Comparison of ENCODE assay signal across 1 cellular context in the genomic region with DNA sequence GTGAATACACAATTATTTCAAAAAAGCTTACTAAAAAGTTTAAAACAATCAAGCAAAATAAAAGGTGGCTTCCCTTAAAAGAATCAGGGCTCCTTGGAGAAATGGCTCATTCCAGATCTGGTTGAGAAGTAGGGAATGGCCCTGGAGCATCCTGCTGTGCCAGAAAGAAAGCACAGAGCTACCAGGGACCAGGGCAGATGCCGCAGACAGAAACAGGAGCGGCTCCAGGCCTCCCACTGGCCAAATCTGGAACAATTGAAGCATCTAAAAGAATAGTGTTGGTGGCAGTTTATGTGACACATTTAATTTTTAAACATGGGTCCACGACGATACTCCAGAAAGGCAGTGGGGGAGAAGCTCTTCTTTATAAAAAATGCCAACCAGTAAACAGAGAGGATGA.
TF ChIP-seq lines count a peak whose summit lies in the region.

No MANE protein-coding gene starts in this region.

TF ChIP-seq in GM23338, 12 proteins besides CTCF, POLR2A, EP300 and RAD21 (continued from another document):
- TF ChIP-seq, protein P1, sequence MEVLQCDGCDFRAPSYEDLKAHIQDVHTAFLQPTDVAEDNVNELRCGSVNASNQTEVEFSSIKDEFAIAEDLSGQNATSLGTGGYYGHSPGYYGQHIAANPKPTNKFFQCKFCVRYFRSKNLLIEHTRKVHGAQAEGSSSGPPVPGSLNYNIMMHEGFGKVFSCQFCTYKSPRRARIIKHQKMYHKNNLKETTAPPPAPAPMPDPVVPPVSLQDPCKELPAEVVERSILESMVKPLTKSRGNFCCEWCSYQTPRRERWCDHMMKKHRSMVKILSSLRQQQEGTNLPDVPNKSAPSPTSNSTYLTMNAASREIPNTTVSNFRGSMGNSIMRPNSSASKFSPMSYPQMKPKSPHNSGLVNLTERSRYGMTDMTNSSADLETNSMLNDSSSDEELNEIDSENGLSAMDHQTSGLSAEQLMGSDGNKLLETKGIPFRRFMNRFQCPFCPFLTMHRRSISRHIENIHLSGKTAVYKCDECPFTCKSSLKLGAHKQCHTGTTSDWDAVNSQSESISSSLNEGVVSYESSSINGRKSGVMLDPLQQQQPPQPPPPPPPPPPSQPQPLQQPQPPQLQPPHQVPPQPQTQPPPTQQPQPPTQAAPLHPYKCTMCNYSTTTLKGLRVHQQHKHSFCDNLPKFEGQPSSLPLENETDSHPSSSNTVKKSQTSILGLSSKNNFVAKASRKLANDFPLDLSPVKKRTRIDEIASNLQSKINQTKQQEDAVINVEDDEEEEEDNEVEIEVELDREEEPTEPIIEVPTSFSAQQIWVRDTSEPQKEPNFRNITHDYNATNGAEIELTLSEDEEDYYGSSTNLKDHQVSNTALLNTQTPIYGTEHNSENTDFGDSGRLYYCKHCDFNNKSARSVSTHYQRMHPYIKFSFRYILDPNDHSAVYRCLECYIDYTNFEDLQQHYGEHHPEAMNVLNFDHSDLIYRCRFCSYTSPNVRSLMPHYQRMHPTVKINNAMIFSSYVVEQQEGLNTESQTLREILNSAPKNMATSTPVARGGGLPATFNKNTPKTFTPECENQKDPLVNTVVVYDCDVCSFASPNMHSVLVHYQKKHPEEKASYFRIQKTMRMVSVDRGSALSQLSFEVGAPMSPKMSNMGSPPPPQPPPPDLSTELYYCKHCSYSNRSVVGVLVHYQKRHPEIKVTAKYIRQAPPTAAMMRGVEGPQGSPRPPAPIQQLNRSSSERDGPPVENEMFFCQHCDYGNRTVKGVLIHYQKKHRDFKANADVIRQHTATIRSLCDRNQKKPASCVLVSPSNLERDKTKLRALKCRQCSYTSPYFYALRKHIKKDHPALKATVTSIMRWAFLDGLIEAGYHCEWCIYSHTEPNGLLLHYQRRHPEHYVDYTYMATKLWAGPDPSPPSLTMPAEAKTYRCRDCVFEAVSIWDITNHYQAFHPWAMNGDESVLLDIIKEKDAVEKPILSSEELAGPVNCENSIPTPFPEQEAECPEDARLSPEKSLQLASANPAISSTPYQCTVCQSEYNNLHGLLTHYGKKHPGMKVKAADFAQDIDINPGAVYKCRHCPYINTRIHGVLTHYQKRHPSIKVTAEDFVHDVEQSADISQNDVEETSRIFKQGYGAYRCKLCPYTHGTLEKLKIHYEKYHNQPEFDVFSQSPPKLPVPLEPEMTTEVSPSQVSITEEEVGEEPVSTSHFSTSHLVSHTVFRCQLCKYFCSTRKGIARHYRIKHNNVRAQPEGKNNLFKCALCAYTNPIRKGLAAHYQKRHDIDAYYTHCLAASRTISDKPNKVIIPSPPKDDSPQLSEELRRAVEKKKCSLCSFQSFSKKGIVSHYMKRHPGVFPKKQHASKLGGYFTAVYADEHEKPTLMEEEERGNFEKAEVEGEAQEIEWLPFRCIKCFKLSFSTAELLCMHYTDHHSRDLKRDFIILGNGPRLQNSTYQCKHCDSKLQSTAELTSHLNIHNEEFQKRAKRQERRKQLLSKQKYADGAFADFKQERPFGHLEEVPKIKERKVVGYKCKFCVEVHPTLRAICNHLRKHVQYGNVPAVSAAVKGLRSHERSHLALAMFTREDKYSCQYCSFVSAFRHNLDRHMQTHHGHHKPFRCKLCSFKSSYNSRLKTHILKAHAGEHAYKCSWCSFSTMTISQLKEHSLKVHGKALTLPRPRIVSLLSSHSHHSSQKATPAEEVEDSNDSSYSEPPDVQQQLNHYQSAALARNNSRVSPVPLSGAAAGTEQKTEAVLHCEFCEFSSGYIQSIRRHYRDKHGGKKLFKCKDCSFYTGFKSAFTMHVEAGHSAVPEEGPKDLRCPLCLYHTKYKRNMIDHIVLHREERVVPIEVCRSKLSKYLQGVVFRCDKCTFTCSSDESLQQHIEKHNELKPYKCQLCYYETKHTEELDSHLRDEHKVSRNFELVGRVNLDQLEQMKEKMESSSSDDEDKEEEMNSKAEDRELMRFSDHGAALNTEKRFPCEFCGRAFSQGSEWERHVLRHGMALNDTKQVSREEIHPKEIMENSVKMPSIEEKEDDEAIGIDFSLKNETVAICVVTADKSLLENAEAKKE (CRISPR knock-in tag; IDR thresholded peaks at IDR 0.05) = no peak
- no peak for TF ChIP-seq JUNB (IDR thresholded peaks at IDR 0.05; ENCODE audit: unreplicated experiment)
- TF ChIP-seq, protein P2, sequence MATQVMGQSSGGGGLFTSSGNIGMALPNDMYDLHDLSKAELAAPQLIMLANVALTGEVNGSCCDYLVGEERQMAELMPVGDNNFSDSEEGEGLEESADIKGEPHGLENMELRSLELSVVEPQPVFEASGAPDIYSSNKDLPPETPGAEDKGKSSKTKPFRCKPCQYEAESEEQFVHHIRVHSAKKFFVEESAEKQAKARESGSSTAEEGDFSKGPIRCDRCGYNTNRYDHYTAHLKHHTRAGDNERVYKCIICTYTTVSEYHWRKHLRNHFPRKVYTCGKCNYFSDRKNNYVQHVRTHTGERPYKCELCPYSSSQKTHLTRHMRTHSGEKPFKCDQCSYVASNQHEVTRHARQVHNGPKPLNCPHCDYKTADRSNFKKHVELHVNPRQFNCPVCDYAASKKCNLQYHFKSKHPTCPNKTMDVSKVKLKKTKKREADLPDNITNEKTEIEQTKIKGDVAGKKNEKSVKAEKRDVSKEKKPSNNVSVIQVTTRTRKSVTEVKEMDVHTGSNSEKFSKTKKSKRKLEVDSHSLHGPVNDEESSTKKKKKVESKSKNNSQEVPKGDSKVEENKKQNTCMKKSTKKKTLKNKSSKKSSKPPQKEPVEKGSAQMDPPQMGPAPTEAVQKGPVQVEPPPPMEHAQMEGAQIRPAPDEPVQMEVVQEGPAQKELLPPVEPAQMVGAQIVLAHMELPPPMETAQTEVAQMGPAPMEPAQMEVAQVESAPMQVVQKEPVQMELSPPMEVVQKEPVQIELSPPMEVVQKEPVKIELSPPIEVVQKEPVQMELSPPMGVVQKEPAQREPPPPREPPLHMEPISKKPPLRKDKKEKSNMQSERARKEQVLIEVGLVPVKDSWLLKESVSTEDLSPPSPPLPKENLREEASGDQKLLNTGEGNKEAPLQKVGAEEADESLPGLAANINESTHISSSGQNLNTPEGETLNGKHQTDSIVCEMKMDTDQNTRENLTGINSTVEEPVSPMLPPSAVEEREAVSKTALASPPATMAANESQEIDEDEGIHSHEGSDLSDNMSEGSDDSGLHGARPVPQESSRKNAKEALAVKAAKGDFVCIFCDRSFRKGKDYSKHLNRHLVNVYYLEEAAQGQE (IDR thresholded peaks at IDR 0.05; ENCODE audit: unreplicated experiment) = no peak
- no peak for TF ChIP-seq POLR2AphosphoS5 (IDR thresholded peaks at IDR 0.05; ENCODE audit: low read depth)
- no peak for TF ChIP-seq STAT1 (IDR thresholded peaks at IDR 0.05; ENCODE audit: unreplicated experiment)
- TF ChIP-seq EZH2 (IDR thresholded peaks at IDR 0.05; ENCODE audit: low read depth, unreplicated experiment) = no peak
- TF ChIP-seq, protein P3, sequence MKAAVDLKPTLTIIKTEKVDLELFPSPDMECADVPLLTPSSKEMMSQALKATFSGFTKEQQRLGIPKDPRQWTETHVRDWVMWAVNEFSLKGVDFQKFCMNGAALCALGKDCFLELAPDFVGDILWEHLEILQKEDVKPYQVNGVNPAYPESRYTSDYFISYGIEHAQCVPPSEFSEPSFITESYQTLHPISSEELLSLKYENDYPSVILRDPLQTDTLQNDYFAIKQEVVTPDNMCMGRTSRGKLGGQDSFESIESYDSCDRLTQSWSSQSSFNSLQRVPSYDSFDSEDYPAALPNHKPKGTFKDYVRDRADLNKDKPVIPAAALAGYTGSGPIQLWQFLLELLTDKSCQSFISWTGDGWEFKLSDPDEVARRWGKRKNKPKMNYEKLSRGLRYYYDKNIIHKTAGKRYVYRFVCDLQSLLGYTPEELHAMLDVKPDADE (IDR thresholded peaks at IDR 0.05) = no peak
- TF ChIP-seq ZNF331 (CRISPR knock-in tag; IDR thresholded peaks at IDR 0.05; ENCODE audit: low read depth) = no peak
- no peak for TF ChIP-seq ZNF114 (CRISPR knock-in tag; IDR thresholded peaks at IDR 0.05)
- no peak for TF ChIP-seq NANOG (IDR thresholded peaks at IDR 0.05; ENCODE audit: borderline replicate concordance)
